In genomic region chr16:77877712-77878111, GRCh38 we compare ENCODE assay signal across 1 cellular context.
TF ChIP-seq lines count a peak whose summit lies in the region.

No MANE protein-coding gene starts in this region.

TF ChIP-seq in SK-N-SH, 30 proteins besides CTCF, POLR2A, EP300 and RAD21 (continued from another document):
- TF ChIP-seq, protein P1, sequence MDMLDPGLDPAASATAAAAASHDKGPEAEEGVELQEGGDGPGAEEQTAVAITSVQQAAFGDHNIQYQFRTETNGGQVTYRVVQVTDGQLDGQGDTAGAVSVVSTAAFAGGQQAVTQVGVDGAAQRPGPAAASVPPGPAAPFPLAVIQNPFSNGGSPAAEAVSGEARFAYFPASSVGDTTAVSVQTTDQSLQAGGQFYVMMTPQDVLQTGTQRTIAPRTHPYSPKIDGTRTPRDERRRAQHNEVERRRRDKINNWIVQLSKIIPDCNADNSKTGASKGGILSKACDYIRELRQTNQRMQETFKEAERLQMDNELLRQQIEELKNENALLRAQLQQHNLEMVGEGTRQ (IDR thresholded peaks at IDR 0.05; ENCODE audit: borderline replicate concordance, low read depth, low read length): no peak
- TF ChIP-seq, protein P2, sequence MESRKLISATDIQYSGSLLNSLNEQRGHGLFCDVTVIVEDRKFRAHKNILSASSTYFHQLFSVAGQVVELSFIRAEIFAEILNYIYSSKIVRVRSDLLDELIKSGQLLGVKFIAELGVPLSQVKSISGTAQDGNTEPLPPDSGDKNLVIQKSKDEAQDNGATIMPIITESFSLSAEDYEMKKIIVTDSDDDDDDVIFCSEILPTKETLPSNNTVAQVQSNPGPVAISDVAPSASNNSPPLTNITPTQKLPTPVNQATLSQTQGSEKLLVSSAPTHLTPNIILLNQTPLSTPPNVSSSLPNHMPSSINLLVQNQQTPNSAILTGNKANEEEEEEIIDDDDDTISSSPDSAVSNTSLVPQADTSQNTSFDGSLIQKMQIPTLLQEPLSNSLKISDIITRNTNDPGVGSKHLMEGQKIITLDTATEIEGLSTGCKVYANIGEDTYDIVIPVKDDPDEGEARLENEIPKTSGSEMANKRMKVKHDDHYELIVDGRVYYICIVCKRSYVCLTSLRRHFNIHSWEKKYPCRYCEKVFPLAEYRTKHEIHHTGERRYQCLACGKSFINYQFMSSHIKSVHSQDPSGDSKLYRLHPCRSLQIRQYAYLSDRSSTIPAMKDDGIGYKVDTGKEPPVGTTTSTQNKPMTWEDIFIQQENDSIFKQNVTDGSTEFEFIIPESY (IDR thresholded peaks at IDR 0.05; ENCODE audit: borderline replicate concordance, low read depth): peak; percentile 65; the same call in 1 of the 2 replicates
- TF ChIP-seq, protein P3, sequence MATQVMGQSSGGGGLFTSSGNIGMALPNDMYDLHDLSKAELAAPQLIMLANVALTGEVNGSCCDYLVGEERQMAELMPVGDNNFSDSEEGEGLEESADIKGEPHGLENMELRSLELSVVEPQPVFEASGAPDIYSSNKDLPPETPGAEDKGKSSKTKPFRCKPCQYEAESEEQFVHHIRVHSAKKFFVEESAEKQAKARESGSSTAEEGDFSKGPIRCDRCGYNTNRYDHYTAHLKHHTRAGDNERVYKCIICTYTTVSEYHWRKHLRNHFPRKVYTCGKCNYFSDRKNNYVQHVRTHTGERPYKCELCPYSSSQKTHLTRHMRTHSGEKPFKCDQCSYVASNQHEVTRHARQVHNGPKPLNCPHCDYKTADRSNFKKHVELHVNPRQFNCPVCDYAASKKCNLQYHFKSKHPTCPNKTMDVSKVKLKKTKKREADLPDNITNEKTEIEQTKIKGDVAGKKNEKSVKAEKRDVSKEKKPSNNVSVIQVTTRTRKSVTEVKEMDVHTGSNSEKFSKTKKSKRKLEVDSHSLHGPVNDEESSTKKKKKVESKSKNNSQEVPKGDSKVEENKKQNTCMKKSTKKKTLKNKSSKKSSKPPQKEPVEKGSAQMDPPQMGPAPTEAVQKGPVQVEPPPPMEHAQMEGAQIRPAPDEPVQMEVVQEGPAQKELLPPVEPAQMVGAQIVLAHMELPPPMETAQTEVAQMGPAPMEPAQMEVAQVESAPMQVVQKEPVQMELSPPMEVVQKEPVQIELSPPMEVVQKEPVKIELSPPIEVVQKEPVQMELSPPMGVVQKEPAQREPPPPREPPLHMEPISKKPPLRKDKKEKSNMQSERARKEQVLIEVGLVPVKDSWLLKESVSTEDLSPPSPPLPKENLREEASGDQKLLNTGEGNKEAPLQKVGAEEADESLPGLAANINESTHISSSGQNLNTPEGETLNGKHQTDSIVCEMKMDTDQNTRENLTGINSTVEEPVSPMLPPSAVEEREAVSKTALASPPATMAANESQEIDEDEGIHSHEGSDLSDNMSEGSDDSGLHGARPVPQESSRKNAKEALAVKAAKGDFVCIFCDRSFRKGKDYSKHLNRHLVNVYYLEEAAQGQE (IDR thresholded peaks at IDR 0.05; ENCODE audit: low read depth, low read length): 0 out of 2 replicates have a peak, but pooled peaks have one; percentile 16
- TF ChIP-seq RFX5 (IDR thresholded peaks at IDR 0.05; ENCODE audit: low read length) (no peak), MEF2A (IDR thresholded peaks at IDR 0.05; ENCODE audit: borderline replicate concordance, low read depth) (peak; percentile 98), NFIC (IDR thresholded peaks at IDR 0.05; ENCODE audit: borderline replicate concordance) (peak; percentile 77), NRF1 (IDR thresholded peaks at IDR 0.05; ENCODE audit: low read depth, low read length) (no peak), CHD2 (IDR thresholded peaks at IDR 0.05; ENCODE audit: low read length, partially characterized antibody) (no peak), EZH2phosphoT487 (IDR thresholded peaks at IDR 0.05; ENCODE audit: borderline replicate concordance, low read depth) (no peak), FOSL2 (IDR thresholded peaks at IDR 0.05; ENCODE audit: borderline replicate concordance, low read depth) (peak; percentile 98), FOXM1 (IDR thresholded peaks at IDR 0.05; ENCODE audit: low read depth) (peak; percentile 75), PBX3 (IDR thresholded peaks at IDR 0.05) (peak; percentile 88), TCF12 (IDR thresholded peaks at IDR 0.05) (peak; percentile 97), RCOR1 (IDR thresholded peaks at IDR 0.05; ENCODE audit: low read length) (no peak), USF1 (IDR thresholded peaks at IDR 0.05; ENCODE audit: borderline replicate concordance, low read depth) (no peak)
- TF ChIP-seq, protein P4, sequence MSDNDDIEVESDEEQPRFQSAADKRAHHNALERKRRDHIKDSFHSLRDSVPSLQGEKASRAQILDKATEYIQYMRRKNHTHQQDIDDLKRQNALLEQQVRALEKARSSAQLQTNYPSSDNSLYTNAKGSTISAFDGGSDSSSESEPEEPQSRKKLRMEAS (IDR thresholded peaks at IDR 0.05; ENCODE audit: low read depth): peak; percentile 81
